ENCODE assay signal across 24 cellular contexts in the genomic region with DNA sequence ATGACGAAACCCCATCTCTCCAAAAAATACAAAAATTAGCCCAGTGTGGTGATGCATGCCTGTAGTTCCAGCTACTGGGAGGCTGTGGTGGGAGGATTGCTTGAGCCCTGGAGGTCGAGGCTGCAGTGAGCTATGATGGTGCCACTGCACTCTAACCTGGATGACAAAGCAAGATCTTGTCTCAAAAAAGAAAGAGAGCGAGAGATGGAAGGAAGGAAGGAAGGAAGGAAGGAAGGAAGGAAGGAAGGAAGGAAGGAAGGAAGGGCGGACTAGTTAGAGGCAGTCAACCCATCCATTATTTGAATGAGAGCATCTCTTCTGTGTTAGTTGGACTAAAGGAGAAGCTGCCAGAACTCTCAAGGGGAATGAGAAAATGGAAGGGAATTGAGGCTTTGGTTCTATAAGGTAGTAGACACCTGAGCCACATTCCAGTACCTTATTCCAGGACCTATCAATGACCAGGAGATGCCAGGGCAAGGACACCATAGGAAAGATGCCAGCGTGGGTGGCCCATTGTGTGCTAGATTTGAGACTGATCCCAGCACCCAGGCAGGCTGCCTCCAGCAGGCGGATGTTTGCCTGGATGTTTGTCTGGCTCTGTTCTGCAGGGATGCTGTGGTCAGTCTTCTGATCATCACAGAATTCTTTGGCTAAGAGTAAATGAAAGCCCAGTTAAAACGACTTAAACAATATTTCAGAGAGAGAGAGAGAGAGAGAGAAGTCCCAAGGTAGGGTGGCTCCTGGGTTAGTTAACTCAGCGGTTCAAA. TPM values are rescaled to one million over a fixed set of nuclear protein-coding genes. Genes with fewer than 3 reads are reported as not detected.
"Had no signal": no experiment of that assay in that cellular context is flagged by ENCODE, and none has a peak within 500 bp of the region (broad histone marks: within the 10 kb centered on the region; RNA-seq: fewer than 3 reads in every experiment).

No MANE protein-coding gene starts in this region.

- ATAC-seq: natural killer cell; stimulated activated memory B cell treated with anti-CD40 and anti-IgM and Interleukin-4, amounts not matched to agents 10 μg/mL and 1 μg/mL and 100 μg/mL, for 72 hours; stimulated activated naive CD8-positive, alpha-beta T cell treated with anti-CD3 and anti-CD28 coated beads, Interleukin-15, amount 100 ng/mL, for 72 hours had no signal

- H3K27me3 Mint-ChIP-seq: stimulated activated memory B cell treated with anti-CD40 and anti-IgM and Interleukin-4, amounts not matched to agents 10 μg/mL and 1 μg/mL and 100 μg/mL, for 72 hours; stimulated activated naive CD8-positive, alpha-beta T cell treated with anti-CD3 and anti-CD28 coated beads, Interleukin-15, amount 100 ng/mL, for 72 hours had no signal

- DNase-seq: islet precursor cell; left ventricle myocardium inferior; mesendoderm; naive B cell; natural killer cell; nephron progenitor cell; ovary; spleen; stimulated activated CD4-positive, alpha-beta T cell treated with anti-CD3 and anti-CD28 coated beads, Interleukin-4, amount 100 ng/mL, for 24 hours; stimulated activated naive CD4-positive, alpha-beta T cell treated with Interleukin-2 at 50 U/mL for 16 hours; stimulated activated naive CD8-positive, alpha-beta T cell treated with anti-CD3 and anti-CD28 coated beads, Interleukin-15, amount 100 ng/mL, for 72 hours; substantia nigra had no signal

- H3K36me3 Mint-ChIP-seq: mesothelial cell of epicardium; naive B cell; natural killer cell; neural progenitor cell; stimulated activated memory B cell treated with anti-CD40 and anti-IgM and Interleukin-4, amounts not matched to agents 10 μg/mL and 1 μg/mL and 100 μg/mL, for 72 hours; type B pancreatic cell had no signal

- H3K36me3 ChIP-seq: left ventricle myocardium inferior, neural progenitor cell, ovary, right atrium auricular region, right lobe of liver, spleen, tibial nerve, vagina had no signal

- H3K4me1 Mint-ChIP-seq: mesothelial cell of epicardium, neural progenitor cell had no signal

- H3K4me1 ChIP-seq: neural progenitor cell, tibial nerve, vagina had no signal

- H3K27ac Mint-ChIP-seq: mesothelial cell of epicardium; natural killer cell; nephron progenitor cell; neural progenitor cell; progenitor cell of endocrine pancreas; stimulated activated memory B cell treated with anti-CD40 and anti-IgM and Interleukin-4, amounts not matched to agents 10 μg/mL and 1 μg/mL and 100 μg/mL, for 72 hours; stimulated activated naive CD8-positive, alpha-beta T cell treated with anti-CD3 and anti-CD28 coated beads, Interleukin-15, amount 100 ng/mL, for 72 hours; type B pancreatic cell had no signal

- H3K9me3 Mint-ChIP-seq: mesothelial cell of epicardium; natural killer cell; nephron progenitor cell; neural progenitor cell; stimulated activated memory B cell treated with anti-CD40 and anti-IgM and Interleukin-4, amounts not matched to agents 10 μg/mL and 1 μg/mL and 100 μg/mL, for 72 hours; type B pancreatic cell had no signal

- H3K4me3 ChIP-seq: hepatocyte, left ventricle myocardium inferior, lung, neural progenitor cell, ovary, right atrium auricular region, right lobe of liver, skin epidermis, spleen, tibial nerve, vagina had no signal

- H3K27ac ChIP-seq: hepatocyte, left ventricle myocardium inferior, neural progenitor cell, ovary, right atrium auricular region, right lobe of liver, skin epidermis, spleen, tibial nerve, vagina had no signal

- H3K4me3 Mint-ChIP-seq: mesothelial cell of epicardium; naive B cell; natural killer cell; nephron progenitor cell; neural progenitor cell; stimulated activated memory B cell treated with anti-CD40 and anti-IgM and Interleukin-4, amounts not matched to agents 10 μg/mL and 1 μg/mL and 100 μg/mL, for 72 hours; stimulated activated naive CD8-positive, alpha-beta T cell treated with anti-CD3 and anti-CD28 coated beads, Interleukin-15, amount 100 ng/mL, for 72 hours; type B pancreatic cell had no signal

- H3K9me3 ChIP-seq: left ventricle myocardium inferior, ovary, right atrium auricular region, right lobe of liver, spleen, tibial nerve, vagina had no signal

RNA-seq across cellular contexts. Expression of gene P2RX7, which starts 11.5 kb away (rescaled TPM):
- total RNA-seq: progenitor cell of endocrine pancreas had no signal
